Comparison of ENCODE assay signal across 21 cellular contexts in the genomic region with DNA sequence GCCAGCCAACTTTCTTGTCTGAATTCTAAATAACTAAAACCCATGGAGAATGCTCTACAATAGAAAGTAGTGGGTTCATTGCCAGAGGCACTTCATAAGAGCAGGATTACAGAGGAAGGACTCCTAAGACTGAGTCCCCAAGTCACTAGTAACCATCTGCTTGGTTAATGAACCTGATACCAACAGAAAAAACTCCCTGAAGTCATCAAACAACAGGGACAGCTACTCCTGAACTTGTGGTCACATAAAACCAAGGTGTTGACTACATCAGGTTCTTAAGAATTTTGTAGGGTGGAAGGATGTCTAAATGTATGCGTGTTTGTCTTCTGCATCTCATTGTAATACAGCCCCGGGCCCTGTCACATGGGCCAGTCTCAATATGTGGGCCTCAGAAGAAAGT.
"Had no signal": no experiment of that assay in that cellular context is flagged by ENCODE, and none has a peak within 500 bp of the region (broad histone marks: within the 10 kb centered on the region; RNA-seq: fewer than 3 reads in every experiment).

No MANE protein-coding gene starts in this region.

- H3K27ac Mint-ChIP-seq: activated CD8-positive, alpha-beta memory T cell treated with anti-CD3 and anti-CD28 coated beads, Interleukin-2, amount 10 ng/mL, durations not matched to agents 7 days and 5 days; naive B cell; neural progenitor cell had no signal

- H3K4me1 Mint-ChIP-seq: activated naive CD4-positive, alpha-beta T cell treated with anti-CD3 and anti-CD28 coated beads, Interleukin-2, amount 50 U/mL, for 24 hours; naive B cell; neural progenitor cell had no signal

- ATAC-seq: activated CD8-positive, alpha-beta memory T cell treated with anti-CD3 and anti-CD28 coated beads, Interleukin-2, amount 10 ng/mL, durations not matched to agents 7 days and 5 days; body of pancreas; esophagus mucosa; left colon; psoas muscle had no signal

- DNase-seq: activated CD4-positive, CD25-positive, alpha-beta regulatory T cell treated with anti-CD3 and anti-CD28 coated beads, Interleukin-2, amount 50 U/mL, for 72 hours; activated CD8-positive, alpha-beta memory T cell treated with anti-CD3 and anti-CD28 coated beads, Interleukin-2, amount 10 ng/mL, durations not matched to agents 7 days and 5 days; activated effector memory CD4-positive, alpha-beta T cell treated with Interleukin-2 at 50 U/mL for 16 hours; amygdala; body of pancreas; central memory CD4-positive, alpha-beta T cell; left colon; mammary epithelial cell; naive B cell; psoas muscle; Right ventricle myocardium superior; sigmoid colon; spleen; stomach; T-helper 9 cell; testis; upper lobe of left lung had no signal

- H3K9me3 Mint-ChIP-seq: activated naive CD4-positive, alpha-beta T cell treated with anti-CD3 and anti-CD28 coated beads, Interleukin-2, amount 50 U/mL, for 24 hours; neural progenitor cell had no signal

- FAIRE-seq: islet of Langerhans had no signal

- H3K36me3 Mint-ChIP-seq: activated naive CD4-positive, alpha-beta T cell treated with anti-CD3 and anti-CD28 coated beads, Interleukin-2, amount 50 U/mL, for 24 hours; naive B cell; neural progenitor cell had no signal

- H3K4me3 Mint-ChIP-seq: activated CD8-positive, alpha-beta memory T cell treated with anti-CD3 and anti-CD28 coated beads, Interleukin-2, amount 10 ng/mL, durations not matched to agents 7 days and 5 days; activated naive CD4-positive, alpha-beta T cell treated with anti-CD3 and anti-CD28 coated beads, Interleukin-2, amount 50 U/mL, for 24 hours; naive B cell; neural progenitor cell had no signal
